In the genomic region with DNA sequence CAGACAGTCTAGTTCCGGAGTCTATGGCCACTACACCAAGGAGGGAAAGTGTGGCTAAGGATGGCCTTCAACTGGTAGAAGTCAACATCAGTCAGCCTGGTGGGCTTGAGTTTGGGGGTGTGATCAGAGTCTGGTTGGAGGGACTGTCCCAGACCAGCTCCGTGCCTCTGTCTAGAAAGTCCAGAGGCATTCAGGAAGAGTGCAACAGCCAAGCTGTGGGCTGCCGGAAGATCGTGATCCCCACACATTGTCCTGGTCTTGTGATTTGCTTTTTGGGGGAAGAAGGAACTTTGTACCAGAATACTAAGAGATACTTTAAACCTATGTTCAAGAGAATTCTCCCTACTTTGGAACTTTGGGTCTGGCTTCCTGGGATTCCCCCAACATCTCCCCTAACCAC, we compare ENCODE assay signal across 19 cellular contexts. TPM values are rescaled to one million over a fixed set of nuclear protein-coding genes. Genes with fewer than 3 reads are reported as not detected.
DNase-seq lines count a peak whose midpoint lies in the region; ATAC-seq and TF ChIP-seq lines count a peak whose summit lies in the region.
"Had no signal": no experiment of that assay in that cellular context is flagged by ENCODE, and none has a peak within 500 bp of the region (broad histone marks: within the 10 kb centered on the region; RNA-seq: fewer than 3 reads in every experiment).

No MANE protein-coding gene starts in this region.

- no peak overlapping the region for H3K14ac ChIP-seq in mesenchymal stem cell (ENCODE audit: low read length in 2 of 2)

- intact Hi-C loops in dendritic cell treated with granulocyte-macrophage colony-stimulating factor and Interleukin-4, amounts not matched to agents 40 ng/mL and 50 ng/mL, for 4 days (cut with micrococcal nuclease), result no loop called here
- intact Hi-C loops in vagina (cut with DNase I), result no loop called here

- H4K91ac ChIP-seq in mesenchymal stem cell (ENCODE audit: low read length), result no peak overlapping the region

- no peaks in the 10 kb centered on the region for H3K36me3 ChIP-seq in mesenchymal stem cell (ENCODE audit: control insufficient read depth in 1 of 2, insufficient read depth in 2 of 2, low read depth in 1 of 2, low read length in 2 of 2)
- no peaks in the 10 kb centered on the region for H3K36me3 ChIP-seq in vagina

- H3K23ac ChIP-seq in mesenchymal stem cell (ENCODE audit: low read length in 2 of 2), result no peak overlapping the region

- DNase-seq in foreskin keratinocyte, result no peak
- no peak for DNase-seq in mesenchymal stem cell
- no peak for DNase-seq in vagina (ENCODE audit: extremely low spot score in 2 of 2)
- DNase-seq in D341Med (ENCODE audit: low spot score), result no peak
- DNase-seq in left lobe of liver (ENCODE audit: low spot score), result no peak
- DNase-seq: C1 segment of cervical spinal cord; Calu3; CD4-positive, alpha-beta memory T cell; COR-L47; DMS153; DMS79; EL; GDM1; H9 had no signal

- H3K27me3 ChIP-seq in foreskin keratinocyte (no peaks in the 10 kb centered on the region), mesenchymal stem cell (ENCODE audit: control insufficient read depth in 1 of 2, insufficient read depth in 1 of 2, low read length in 2 of 2) (peaks cover 3 to 49% of the 10 kb centered on the region in 2 experiments), vagina (no peaks in the 10 kb centered on the region)

- no peaks in the 10 kb centered on the region for H3K36me3 Mint-ChIP-seq in dendritic cell treated with granulocyte-macrophage colony-stimulating factor and Interleukin-4, amounts not matched to agents 40 ng/mL and 50 ng/mL, for 4 days (ENCODE audit: low read depth)
- H3K36me3 Mint-ChIP-seq: CD4-positive, alpha-beta memory T cell had no signal

- no peak overlapping the region for H3K4me2 ChIP-seq in mesenchymal stem cell (ENCODE audit: low read length, poor library complexity, severe bottlenecking)
- H3K4me2 ChIP-seq: GM23338 had no signal

- WGBS in mesenchymal stem cell, result 83% methylated on average over 2 of the region's 4 CpGs

- H2BK15ac ChIP-seq in mesenchymal stem cell (ENCODE audit: low read depth, poor library complexity, severe bottlenecking), result no peak overlapping the region

- H3K79me1 ChIP-seq in mesenchymal stem cell (replicated peaks; ENCODE audit: low read length, poor library complexity, severe bottlenecking), result no peaks in the 10 kb centered on the region

- peak overlapping the region; percentile 29 for H4K8ac ChIP-seq in mesenchymal stem cell (ENCODE audit: low read length)

- H3K9ac ChIP-seq in mesenchymal stem cell (ENCODE audit: low read length), result no peak overlapping the region

- ATAC-seq in foreskin keratinocyte, result no peak
- ATAC-seq in GM18861 (IDR thresholded peaks at IDR 0.05; ENCODE audit: unreplicated experiment), result no peak
- ATAC-seq in GM21381 (IDR thresholded peaks at IDR 0.05; ENCODE audit: unreplicated experiment), result no peak
- ATAC-seq in left lobe of liver, result no peak
- ATAC-seq: GM23338, HCT116 had no signal

- TF ChIP-seq POLR2A in vagina (IDR thresholded peaks at IDR 0.05), result no peak

- H3K27ac Mint-ChIP-seq in dendritic cell treated with granulocyte-macrophage colony-stimulating factor and Interleukin-4, amounts not matched to agents 40 ng/mL and 50 ng/mL, for 4 days, result peak overlapping the region; percentile 56
- H3K27ac Mint-ChIP-seq: CD4-positive, alpha-beta memory T cell; GM23338; H9 had no signal

- peaks cover 94% of the 10 kb centered on the region for H3K4me1 Mint-ChIP-seq in dendritic cell treated with granulocyte-macrophage colony-stimulating factor and Interleukin-4, amounts not matched to agents 40 ng/mL and 50 ng/mL, for 4 days (ENCODE audit: low read depth)

- no peak overlapping the region for H3K4ac ChIP-seq in mesenchymal stem cell (ENCODE audit: low read depth in 1 of 2, low read length in 2 of 2)

- H3K9me3 ChIP-seq in mesenchymal stem cell (ENCODE audit: control insufficient read depth, low read length), result no peaks in the 10 kb centered on the region
- no peaks in the 10 kb centered on the region for H3K9me3 ChIP-seq in vagina

- H2BK5ac ChIP-seq in mesenchymal stem cell (ENCODE audit: low read depth, low read length, poor library complexity, severe bottlenecking), result no peak overlapping the region

- no peaks in the 10 kb centered on the region for H3K9me3 Mint-ChIP-seq in dendritic cell treated with granulocyte-macrophage colony-stimulating factor and Interleukin-4, amounts not matched to agents 40 ng/mL and 50 ng/mL, for 4 days
- H3K9me3 Mint-ChIP-seq: CD4-positive, alpha-beta memory T cell; GM23338; H9 had no signal

- H2AFZ ChIP-seq in mesenchymal stem cell (ENCODE audit: low read depth, low read length), result no peak overlapping the region
- H2AFZ ChIP-seq: GM23338 had no signal

- H3K27me3 Mint-ChIP-seq in dendritic cell treated with granulocyte-macrophage colony-stimulating factor and Interleukin-4, amounts not matched to agents 40 ng/mL and 50 ng/mL, for 4 days, result peaks cover 10% of the 10 kb centered on the region

- TF ChIP-seq CTCF in foreskin keratinocyte (conservative IDR thresholded peaks at IDR 0.05) (no peak), vagina (IDR thresholded peaks at IDR 0.05) (no peak)

- no peak overlapping the region for H2BK12ac ChIP-seq in mesenchymal stem cell (ENCODE audit: low read length in 2 of 2)

- no peak overlapping the region for H2BK120ac ChIP-seq in mesenchymal stem cell (ENCODE audit: low read depth, low read length)

- no peak overlapping the region for H2AK5ac ChIP-seq in mesenchymal stem cell (ENCODE audit: low read length, severe bottlenecking)

- H3K4me1 ChIP-seq in foreskin keratinocyte (peaks cover 24% of the 10 kb centered on the region), mesenchymal stem cell (ENCODE audit: control insufficient read depth, insufficient read depth, low read depth, low read length) (peaks cover 4% of the 10 kb centered on the region), vagina (peaks cover 37% of the 10 kb centered on the region)

- no peak overlapping the region for H3K4me3 Mint-ChIP-seq in dendritic cell treated with granulocyte-macrophage colony-stimulating factor and Interleukin-4, amounts not matched to agents 40 ng/mL and 50 ng/mL, for 4 days
- H3K4me3 Mint-ChIP-seq: CD4-positive, alpha-beta memory T cell; GM23338; H9 had no signal

- H3K4me3 ChIP-seq in mesenchymal stem cell (ENCODE audit: insufficient read depth in 1 of 2, low read depth in 1 of 2, low read length in 2 of 2) (no peak overlapping the region), vagina (no peak overlapping the region)
- H3K4me3 ChIP-seq: GM23338 had no signal

- no peak overlapping the region for H3K18ac ChIP-seq in mesenchymal stem cell (ENCODE audit: low read depth in 1 of 2, low read length in 2 of 2)

- H3K27ac ChIP-seq in foreskin keratinocyte (peak overlapping the region; percentile 100), mesenchymal stem cell (ENCODE audit: low read length, poor library complexity, severe bottlenecking) (no peak overlapping the region), vagina (peak overlapping the region; percentile 52)

RNA-seq across cellular contexts. Expression of gene VPS8, which starts 47.8 kb away (rescaled TPM):
- 21.4 and 22.9 TPM in 2 replicates for total RNA-seq in foreskin keratinocyte
- 6.4 and 6.8 TPM in 2 replicates for polyA plus RNA-seq in foreskin keratinocyte
- 13.9 TPM for polyA plus RNA-seq in mesenchymal stem cell (2013, experiment 1 of 2)
- polyA plus RNA-seq in mesenchymal stem cell (2013, experiment 2 of 2), result 15.3 TPM
- total RNA-seq in vagina, result 52.3 TPM
- total RNA-seq in left lobe of liver, result 16.4 TPM

RNA-seq across cellular contexts. Expression of gene MAGEF1, which starts 52.3 kb away (rescaled TPM):
- total RNA-seq in foreskin keratinocyte, result 18.4 and 19.1 TPM in 2 replicates
- polyA plus RNA-seq in foreskin keratinocyte, result 17.0 and 19.1 TPM in 2 replicates
- polyA plus RNA-seq in mesenchymal stem cell (2013, experiment 1 of 2), result 21.2 TPM
- 22.4 TPM for polyA plus RNA-seq in mesenchymal stem cell (2013, experiment 2 of 2)
- 25.5 TPM for total RNA-seq in vagina
- total RNA-seq in left lobe of liver, result 12.0 TPM
